In genomic region chr3:16150285-16150684, GRCh38 we compare ENCODE assay signal across 2 cellular contexts.
TF ChIP-seq lines count a peak whose summit lies in the region.

No MANE protein-coding gene starts in this region.

TF ChIP-seq in HCT116, 20 proteins besides CTCF, POLR2A, EP300 and RAD21 (continued from another document):
- TF ChIP-seq TCF7L2 (IDR thresholded peaks at IDR 0.05; ENCODE audit: borderline replicate concordance, extremely low read depth, insufficient read depth, insufficient read length) (no peak), SP1 (IDR thresholded peaks at IDR 0.05; ENCODE audit: low read depth) (no peak), EGR1 (IDR thresholded peaks at IDR 0.05; ENCODE audit: low read depth) (no peak)

TF ChIP-seq in K562, 482 proteins besides CTCF, POLR2A, EP300 and RAD21:
- TF ChIP-seq, protein P1, sequence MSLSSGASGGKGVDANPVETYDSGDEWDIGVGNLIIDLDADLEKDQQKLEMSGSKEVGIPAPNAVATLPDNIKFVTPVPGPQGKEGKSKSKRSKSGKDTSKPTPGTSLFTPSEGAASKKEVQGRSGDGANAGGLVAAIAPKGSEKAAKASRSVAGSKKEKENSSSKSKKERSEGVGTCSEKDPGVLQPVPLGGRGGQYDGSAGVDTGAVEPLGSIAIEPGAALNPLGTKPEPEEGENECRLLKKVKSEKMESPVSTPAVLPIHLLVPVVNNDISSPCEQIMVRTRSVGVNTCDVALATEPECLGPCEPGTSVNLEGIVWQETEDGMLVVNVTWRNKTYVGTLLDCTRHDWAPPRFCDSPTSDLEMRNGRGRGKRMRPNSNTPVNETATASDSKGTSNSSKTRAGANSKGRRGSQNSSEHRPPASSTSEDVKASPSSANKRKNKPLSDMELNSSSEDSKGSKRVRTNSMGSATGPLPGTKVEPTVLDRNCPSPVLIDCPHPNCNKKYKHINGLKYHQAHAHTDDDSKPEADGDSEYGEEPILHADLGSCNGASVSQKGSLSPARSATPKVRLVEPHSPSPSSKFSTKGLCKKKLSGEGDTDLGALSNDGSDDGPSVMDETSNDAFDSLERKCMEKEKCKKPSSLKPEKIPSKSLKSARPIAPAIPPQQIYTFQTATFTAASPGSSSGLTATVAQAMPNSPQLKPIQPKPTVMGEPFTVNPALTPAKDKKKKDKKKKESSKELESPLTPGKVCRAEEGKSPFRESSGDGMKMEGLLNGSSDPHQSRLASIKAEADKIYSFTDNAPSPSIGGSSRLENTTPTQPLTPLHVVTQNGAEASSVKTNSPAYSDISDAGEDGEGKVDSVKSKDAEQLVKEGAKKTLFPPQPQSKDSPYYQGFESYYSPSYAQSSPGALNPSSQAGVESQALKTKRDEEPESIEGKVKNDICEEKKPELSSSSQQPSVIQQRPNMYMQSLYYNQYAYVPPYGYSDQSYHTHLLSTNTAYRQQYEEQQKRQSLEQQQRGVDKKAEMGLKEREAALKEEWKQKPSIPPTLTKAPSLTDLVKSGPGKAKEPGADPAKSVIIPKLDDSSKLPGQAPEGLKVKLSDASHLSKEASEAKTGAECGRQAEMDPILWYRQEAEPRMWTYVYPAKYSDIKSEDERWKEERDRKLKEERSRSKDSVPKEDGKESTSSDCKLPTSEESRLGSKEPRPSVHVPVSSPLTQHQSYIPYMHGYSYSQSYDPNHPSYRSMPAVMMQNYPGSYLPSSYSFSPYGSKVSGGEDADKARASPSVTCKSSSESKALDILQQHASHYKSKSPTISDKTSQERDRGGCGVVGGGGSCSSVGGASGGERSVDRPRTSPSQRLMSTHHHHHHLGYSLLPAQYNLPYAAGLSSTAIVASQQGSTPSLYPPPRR (CRISPR knock-in tag; IDR thresholded peaks at IDR 0.05; ENCODE audit: borderline replicate concordance) = no peak
